10 cellular contexts compared by ENCODE assay signal in genomic region chr6:11197175-11197535, GRCh38. TPM values are rescaled to one million over a fixed set of nuclear protein-coding genes. Genes with fewer than 3 reads are reported as not detected.
DNase-seq lines count a peak whose midpoint lies in the region; TF ChIP-seq lines count a peak whose summit lies in the region.
"Had no signal": no experiment of that assay in that cellular context is flagged by ENCODE, and none has a peak within 500 bp of the region (broad histone marks: within the 10 kb centered on the region; RNA-seq: fewer than 3 reads in every experiment).

No MANE protein-coding gene starts in this region.

- CTCF ChIA-PET in HEK293T (lab: Yijun Ruan, JAX): interaction anchor here (0.7 kb wide), 1 partner anchor 632 kb away, joined by 6 read pairs; no protein-coding TSS in a partner anchor

- peak overlapping the region; percentile 65 for H3K27ac ChIP-seq in ectodermal cell (ENCODE audit: insufficient read depth, low read depth, low read length, poor library complexity, severe bottlenecking)
- H3K27ac ChIP-seq in effector memory CD4-positive, alpha-beta T cell (ENCODE audit: insufficient read depth, low read length, poor library complexity, severe bottlenecking): no peak overlapping the region
- peak overlapping the region in 2 of 5 donors; percentile 23 to 45 for H3K27ac ChIP-seq in adrenal gland

- TF ChIP-seq CTCF in AG09309 (IDR thresholded peaks at IDR 0.05; ENCODE audit: control insufficient read depth, insufficient read depth, low read depth, low read length, missing control alignments): no peak
- no peak for TF ChIP-seq CTCF in neural crest cell (conservative IDR thresholded peaks at IDR 0.05)
- no peak for TF ChIP-seq CTCF in adrenal gland (IDR thresholded peaks at IDR 0.05)

- no peak for TF ChIP-seq POLR2A in adrenal gland (IDR thresholded peaks at IDR 0.05)

- peak overlapping the region; percentile 86 for H3K27ac Mint-ChIP-seq in neural crest cell (ENCODE audit: unreplicated experiment)
- H3K27ac Mint-ChIP-seq: T-cell had no signal

- intact Hi-C loops in adrenal gland (cut with DNase I): no loop called here

- DNase-seq in AG09309 (ENCODE audit: low read depth): peak; percentile 88
- DNase-seq in HAP-1 (ENCODE audit: low spot score in 2 of 2): peak; percentile 69 to 82
- DNase-seq in neural crest cell (ENCODE audit: low read depth, low spot score): no peak
- no peak for DNase-seq in stimulated activated CD4-positive, alpha-beta T cell treated with anti-CD3 and anti-CD28 coated beads, Interleukin-2, amount 100 ng/mL, for 24 hours
- no peak for DNase-seq in HEK293T (ENCODE audit: extremely low spot score)
- no peak for DNase-seq in effector memory CD4-positive, alpha-beta T cell
- no peak for DNase-seq in adrenal gland
- DNase-seq: NCI-H2171, T-cell had no signal

- in situ Hi-C loops in HAP-1 (cut with MboI; ENCODE audit: low sequenced_read_pairs): no loop called here

- H3K36me3 Mint-ChIP-seq in neural crest cell (ENCODE audit: low read depth): peaks cover 28% of the 10 kb centered on the region

- H3K9me3 Mint-ChIP-seq in neural crest cell: peaks cover 5% of the 10 kb centered on the region
- H3K9me3 Mint-ChIP-seq: T-cell had no signal

- peak overlapping the region; percentile 11 for H3K4me3 Mint-ChIP-seq in neural crest cell
- H3K4me3 Mint-ChIP-seq: T-cell had no signal

- H3K27me3 ChIP-seq in HAP-1 (ENCODE audit: low read depth) (no peaks in the 10 kb centered on the region), ectodermal cell (ENCODE audit: control insufficient read depth, insufficient read depth, low read length, poor library complexity, severe bottlenecking) (no peaks in the 10 kb centered on the region), adrenal gland (no peaks in the 10 kb centered on the region)
- no peaks in the 10 kb centered on the region for H3K27me3 ChIP-seq in effector memory CD4-positive, alpha-beta T cell (replicated peaks; ENCODE audit: control insufficient read depth, insufficient read depth, low read length, poor library complexity, severe bottlenecking)

- POLR2A ChIA-PET in HEK293T (lab: Yijun Ruan, JAX): no interaction called here

- 19 to 41% methylated on average over 3 of the region's 3 CpGs for WGBS in ectodermal cell, 2 experiments
- WGBS in adrenal gland, 4 donors: 64 to 79% (median 70%) methylated on average over 3 of the region's 3 CpGs

- H3K4me1 ChIP-seq in HAP-1: peaks cover 55% of the 10 kb centered on the region
- peaks cover 29% of the 10 kb centered on the region for H3K4me1 ChIP-seq in ectodermal cell (ENCODE audit: control insufficient read depth, insufficient read depth, low read length)
- peaks cover 4% of the 10 kb centered on the region for H3K4me1 ChIP-seq in effector memory CD4-positive, alpha-beta T cell (ENCODE audit: control insufficient read depth, insufficient read depth, low read length, poor library complexity, severe bottlenecking)
- H3K4me1 ChIP-seq in adrenal gland (replicated peaks in 1 of 2): peaks cover 0 to 8% of the 10 kb centered on the region in 2 donors

- H3K36me3 ChIP-seq in HAP-1 (replicated peaks): peaks cover 41% of the 10 kb centered on the region
- H3K36me3 ChIP-seq in ectodermal cell (ENCODE audit: control insufficient read depth, insufficient read depth, low read length): peaks cover 9% of the 10 kb centered on the region
- peaks cover 5% of the 10 kb centered on the region for H3K36me3 ChIP-seq in effector memory CD4-positive, alpha-beta T cell (ENCODE audit: control insufficient read depth, insufficient read depth, low read length)
- H3K36me3 ChIP-seq in adrenal gland (replicated peaks in 1 of 2): peaks cover 0 to 5% of the 10 kb centered on the region in 2 donors

- H3K4me1 Mint-ChIP-seq in neural crest cell: peaks cover 75% of the 10 kb centered on the region

- H3K9me3 ChIP-seq in HAP-1 (no peaks in the 10 kb centered on the region), ectodermal cell (ENCODE audit: control insufficient read depth, low read length) (no peaks in the 10 kb centered on the region), adrenal gland (replicated peaks in 1 of 3) (no peaks in the 10 kb centered on the region)
- no peaks in the 10 kb centered on the region for H3K9me3 ChIP-seq in effector memory CD4-positive, alpha-beta T cell (ENCODE audit: control insufficient read depth, low read length)

- H3K4me3 ChIP-seq in AG09309 (ENCODE audit: control insufficient read depth, low read depth, low read length): no peak overlapping the region
- H3K4me3 ChIP-seq in HAP-1: no peak overlapping the region
- H3K4me3 ChIP-seq in ectodermal cell (ENCODE audit: insufficient read depth, low read depth, low read length): no peak overlapping the region
- no peak overlapping the region for H3K4me3 ChIP-seq in effector memory CD4-positive, alpha-beta T cell (ENCODE audit: insufficient read depth, low read depth, low read length, poor library complexity, severe bottlenecking)
- H3K4me3 ChIP-seq in adrenal gland: no peak overlapping the region

- no peaks in the 10 kb centered on the region for H3K27me3 Mint-ChIP-seq in neural crest cell (ENCODE audit: low read depth)
- H3K27me3 Mint-ChIP-seq: T-cell had no signal

TF ChIP-seq in HEK293T, 16 proteins besides CTCF, POLR2A, EP300 and RAD21:
- TF ChIP-seq L3MBTL2 (conservative IDR thresholded peaks at IDR 0.05) (no peak), NFRKB (IDR thresholded peaks at IDR 0.05) (no peak), SP1 (IDR thresholded peaks at IDR 0.05) (no peak), BHLHE40 (IDR thresholded peaks at IDR 0.05; ENCODE audit: borderline replicate concordance) (no peak), SUZ12 (IDR thresholded peaks at IDR 0.05) (no peak)

RNA-seq across cellular contexts. Expression of gene NEDD9, which starts 35.3 kb away (rescaled TPM):
- polyA plus RNA-seq in ectodermal cell (2013, experiment 1 of 4): 14.2 TPM
- 13.2 TPM for polyA plus RNA-seq in ectodermal cell (2013, experiment 2 of 4)
- polyA plus RNA-seq in ectodermal cell (2013, experiment 3 of 4): 10.4 TPM
- 12.6 TPM for polyA plus RNA-seq in ectodermal cell (2013, experiment 4 of 4)
- total RNA-seq in neural crest cell: 14.1 and 15.7 TPM in 2 replicates
- total RNA-seq in adrenal gland: 10 to 100 TPM in 7 of 8 donors, 1 to 10 TPM in 1; 6.6 to 47.9 (median 19.7) TPM
- polyA plus RNA-seq in adrenal gland: 10 to 100 TPM in 1 of 3 donors, 1 to 10 TPM in 2; 8.0 to 14.7 (median 8.6) TPM

Comparison
In these comparisons a context has a peak if more than half of its experiments do, and no peak if none do; other contexts are left out.
1. DNase-seq: peak in AG09309 (single experiment) and HAP-1 (2 of 2); none in neural crest cell (single experiment), stimulated activated CD4-positive, alpha-beta T cell treated with anti-CD3 and anti-CD28 coated beads, Interleukin-2, amount 100 ng/mL, for 24 hours (0 of 2), HEK293T (single experiment), effector memory CD4-positive, alpha-beta T cell (0 of 3) and adrenal gland (0 of 7).